Comparison of ENCODE assay signal across 8 cellular contexts in the genomic region with DNA sequence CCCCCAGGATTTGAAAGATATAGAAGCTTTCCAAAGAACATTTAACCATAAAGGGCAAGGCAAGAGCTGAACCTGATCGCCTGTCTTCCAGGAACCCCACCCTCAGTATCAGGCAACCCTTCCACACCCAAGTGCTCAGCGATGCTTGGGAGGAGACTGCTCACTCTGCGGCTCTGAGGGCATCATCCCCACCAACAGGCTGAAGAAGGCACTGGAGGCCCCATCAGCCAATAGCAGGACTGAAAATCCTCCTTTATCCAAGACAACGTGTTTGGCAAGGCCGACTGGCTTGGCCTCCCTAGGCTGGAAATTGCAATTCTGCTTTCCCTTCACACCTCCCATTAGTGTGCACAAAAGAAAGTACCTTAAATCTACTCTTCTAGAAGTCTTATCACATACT. TPM values are rescaled to one million over a fixed set of nuclear protein-coding genes. Genes with fewer than 3 reads are reported as not detected.
DNase-seq lines count a peak whose midpoint lies in the region; ATAC-seq and TF ChIP-seq lines count a peak whose summit lies in the region.

No MANE protein-coding gene starts in this region.

- H3K27me3 Mint-ChIP-seq in T-cell = no peaks in the 10 kb centered on the region
- no peaks in the 10 kb centered on the region for H3K27me3 Mint-ChIP-seq in natural killer cell treated with Interleukin-12 subunit alpha and Interleukin-12 subunit beta and Interleukin-15 and Interleukin-18, amount 100 ng/mL, for 72 hours

- TF ChIP-seq CTCF in 22Rv1 (IDR thresholded peaks at IDR 0.05) (no peak), HFF-Myc (IDR thresholded peaks at IDR 0.05; ENCODE audit: low read depth, low read length, missing control alignments) (no peak), epithelial cell of proximal tubule (conservative IDR thresholded peaks at IDR 0.05; ENCODE audit: low read depth, low read length) (peak; percentile 25), GM10266 (IDR thresholded peaks at IDR 0.05; ENCODE audit: control insufficient read depth, insufficient read depth, low read depth, missing control alignments) (no peak)

- H3K36me3 Mint-ChIP-seq in T-cell = peaks cover 12% of the 10 kb centered on the region
- peaks cover 22% of the 10 kb centered on the region for H3K36me3 Mint-ChIP-seq in natural killer cell treated with Interleukin-12 subunit alpha and Interleukin-12 subunit beta and Interleukin-15 and Interleukin-18, amount 100 ng/mL, for 72 hours

- peak overlapping the region; percentile 95 for H3K27ac ChIP-seq in 22Rv1

- POLR2A ChIA-PET in T-cell (lab: Charles Lee) = interaction anchor here (0.6 to 3.5 kb wide), 7 partner anchors 10 to 1810 kb away, joined by 3 to 32 read pairs (median 4); partner anchors contain the start of gene SKP1 (in 1 of the 2)

- DNase-seq in HFF-Myc (ENCODE audit: extremely low read depth, low read depth) = no peak
- peak in 6 of 34 experiments; percentile 1 to 10 (median 4) for DNase-seq in T-cell
- DNase-seq in epithelial cell of proximal tubule (ENCODE audit: low read depth) = no peak
- DNase-seq in natural killer cell treated with Interleukin-12 subunit alpha and Interleukin-12 subunit beta and Interleukin-15 and Interleukin-18, amount 100 ng/mL, for 72 hours (ENCODE audit: low spot score) = no peak
- no peak for DNase-seq in HT-29 (ENCODE audit: low spot score)
- DNase-seq in GM10266 (ENCODE audit: extremely low spot score) = no peak

- H3K9me3 Mint-ChIP-seq in T-cell = no peaks in the 10 kb centered on the region
- no peaks in the 10 kb centered on the region for H3K9me3 Mint-ChIP-seq in natural killer cell treated with Interleukin-12 subunit alpha and Interleukin-12 subunit beta and Interleukin-15 and Interleukin-18, amount 100 ng/mL, for 72 hours

- peak overlapping the region; percentile 85 for H3K4me3 ChIP-seq in HFF-Myc (replicated peaks; ENCODE audit: low read depth, low read length)
- H3K4me3 ChIP-seq in epithelial cell of proximal tubule (ENCODE audit: low read depth, low read length) = peak overlapping the region; percentile 98

- peaks cover 34 to 44% (median 41%) of the 10 kb centered on the region in 3 donors for H3K4me1 Mint-ChIP-seq in T-cell
- H3K4me1 Mint-ChIP-seq in natural killer cell treated with Interleukin-12 subunit alpha and Interleukin-12 subunit beta and Interleukin-15 and Interleukin-18, amount 100 ng/mL, for 72 hours (ENCODE audit: low read depth in 2 of 2) = peaks cover 28 to 41% of the 10 kb centered on the region in 2 donors

- peak overlapping the region; percentile 96 to 98 for H3K27ac Mint-ChIP-seq in T-cell
- H3K27ac Mint-ChIP-seq in natural killer cell treated with Interleukin-12 subunit alpha and Interleukin-12 subunit beta and Interleukin-15 and Interleukin-18, amount 100 ng/mL, for 72 hours = peak overlapping the region; percentile 95 to 99

- no peak for ATAC-seq in T-cell (replicated peaks in 1 of 4)
- no peak for ATAC-seq in natural killer cell treated with Interleukin-12 subunit alpha and Interleukin-12 subunit beta and Interleukin-15 and Interleukin-18, amount 100 ng/mL, for 72 hours
- no peak for ATAC-seq in HG02884 (IDR thresholded peaks at IDR 0.05; ENCODE audit: unreplicated experiment)

- peak overlapping the region; percentile 95 to 98 (median 96) for H3K4me3 Mint-ChIP-seq in T-cell
- peak overlapping the region; percentile 82 for H3K4me3 Mint-ChIP-seq in natural killer cell treated with Interleukin-12 subunit alpha and Interleukin-12 subunit beta and Interleukin-15 and Interleukin-18, amount 100 ng/mL, for 72 hours

- CTCF ChIA-PET in T-cell (lab: Charles Lee) = interaction anchor here (0.6 to 1.6 kb wide), 7 partner anchors 10 to 430 kb away, joined by 3 to 11 read pairs (median 3); partner anchors contain the start of gene VDAC1 (in 1 of the 2)

RNA-seq across cellular contexts. Expression of gene PPP2CA, which starts 1.4 kb away (rescaled TPM):
- 100 to 1,000 TPM in 3 of 5 donors, 10 to 100 TPM in 2; 87.1 to 168 (median 104) TPM for total RNA-seq in T-cell
- total RNA-seq in epithelial cell of proximal tubule = 162 and 196 TPM in 2 replicates
- 100 to 1,000 TPM; 126 to 185 TPM for total RNA-seq in natural killer cell treated with Interleukin-12 subunit alpha and Interleukin-12 subunit beta and Interleukin-15 and Interleukin-18, amount 100 ng/mL, for 72 hours
- total RNA-seq in HT-29 (2014; rRNA removed; shearing (Covaris generic)) = 212 and 215 TPM in 2 replicates

RNA-seq across cellular contexts. Expression of gene SKP1, which starts 50.5 kb away (rescaled TPM):
- total RNA-seq in T-cell = 100 to 1,000 TPM; 178 to 314 (median 203) TPM
- total RNA-seq in epithelial cell of proximal tubule = 210 and 277 TPM in 2 replicates
- 100 to 1,000 TPM; 162 to 210 TPM for total RNA-seq in natural killer cell treated with Interleukin-12 subunit alpha and Interleukin-12 subunit beta and Interleukin-15 and Interleukin-18, amount 100 ng/mL, for 72 hours
- total RNA-seq in HT-29 (2014; rRNA removed; shearing (Covaris generic)) = 82.2 and 87.7 TPM in 2 replicates
